In genomic region chr18:45687617-45688016, GRCh38 we compare ENCODE assay signal across 8 cellular contexts. TPM values are rescaled to one million over a fixed set of nuclear protein-coding genes. Genes with fewer than 3 reads are reported as not detected.
A peak's percentile ranks its signal among the peaks of the same experiment; 100 is the strongest.
DNase-seq lines count a peak whose midpoint lies in the region; ATAC-seq and TF ChIP-seq lines count a peak whose summit lies in the region.

No MANE protein-coding gene starts in this region.

- H3K36me3 ChIP-seq in BLaER1 treated with 17β-estradiol and CSF1 and Interleukin-3, amounts not matched to agents 10 nM and 100 nM: no peaks in the 10 kb centered on the region
- no peaks in the 10 kb centered on the region for H3K36me3 ChIP-seq in neural progenitor cell

- H3K27ac ChIP-seq in BLaER1 treated with 17β-estradiol and CSF1 and Interleukin-3, amounts not matched to agents 10 nM and 100 nM: peak overlapping the region in 8 of 11 experiments; percentile 67 to 85 (median 79); a peak in 16 of 22 replicates
- no peak overlapping the region for H3K27ac ChIP-seq in neural progenitor cell

- intact Hi-C loops in activated CD4-positive, alpha-beta memory T cell treated with anti-CD3 and anti-CD28 coated beads for 36 hours (cut with micrococcal nuclease): loop anchor here (2.0 kb wide), 1 partner anchor 275 kb away; no protein-coding TSS in a partner anchor
- intact Hi-C loops in cardiac septum (cut with DNase I): no loop called here

- H3K4me1 Mint-ChIP-seq in activated CD4-positive, alpha-beta memory T cell treated with anti-CD3 and anti-CD28 coated beads for 36 hours (ENCODE audit: low read depth): peaks cover 65% of the 10 kb centered on the region
- peaks cover 21% of the 10 kb centered on the region for H3K4me1 Mint-ChIP-seq in neural progenitor cell

- no peak overlapping the region for H2AFZ ChIP-seq in neural progenitor cell (replicated peaks)

- peaks cover 24 to 57% (median 40%) of the 10 kb centered on the region in 10 experiments for H3K4me1 ChIP-seq in BLaER1 treated with 17β-estradiol and CSF1 and Interleukin-3, amounts not matched to agents 10 nM and 100 nM
- H3K4me1 ChIP-seq in neural progenitor cell: no peaks in the 10 kb centered on the region

- H3K9me3 Mint-ChIP-seq in activated CD4-positive, alpha-beta memory T cell treated with anti-CD3 and anti-CD28 coated beads for 36 hours: no peaks in the 10 kb centered on the region
- H3K9me3 Mint-ChIP-seq in neural progenitor cell: no peaks in the 10 kb centered on the region

- H4K20me1 ChIP-seq in BLaER1 treated with 17β-estradiol and CSF1 and Interleukin-3, amounts not matched to agents 10 nM and 100 nM: no peaks in the 10 kb centered on the region
- no peaks in the 10 kb centered on the region for H4K20me1 ChIP-seq in neural progenitor cell (ENCODE audit: low read depth)

- no peaks in the 10 kb centered on the region for H3K36me3 Mint-ChIP-seq in activated CD4-positive, alpha-beta memory T cell treated with anti-CD3 and anti-CD28 coated beads for 36 hours
- H3K36me3 Mint-ChIP-seq in neural progenitor cell: no peaks in the 10 kb centered on the region

- peak; percentile 34 for DNase-seq in activated CD4-positive, alpha-beta memory T cell treated with anti-CD3 and anti-CD28 coated beads for 36 hours
- peak; percentile 49 for DNase-seq in stimulated activated naive CD8-positive, alpha-beta T cell treated with anti-CD3 and anti-CD28 coated beads, Interleukin-15, Interleukin-2, amounts not matched to agents 100 U/mL and 50 U/mL, for 24 hours
- DNase-seq in HEK293T (ENCODE audit: extremely low spot score) (no peak), neural progenitor cell (ENCODE audit: low spot score) (no peak), cardiac septum (ENCODE audit: low spot score) (no peak)

- peak; percentile 45 for ATAC-seq in GM18907 (IDR thresholded peaks at IDR 0.05; ENCODE audit: unreplicated experiment)
- peak; percentile 43 for ATAC-seq in HG03095 (IDR thresholded peaks at IDR 0.05; ENCODE audit: unreplicated experiment)
- peak; percentile 41 for ATAC-seq in stimulated activated naive CD8-positive, alpha-beta T cell treated with anti-CD3 and anti-CD28 coated beads, Interleukin-15, Interleukin-2, amounts not matched to agents 100 U/mL and 50 U/mL, for 24 hours

- peak overlapping the region; percentile 82 to 96 (median 93) for H3K4me2 ChIP-seq in BLaER1 treated with 17β-estradiol and CSF1 and Interleukin-3, amounts not matched to agents 10 nM and 100 nM
- H3K4me2 ChIP-seq in neural progenitor cell: no peak overlapping the region

- no peak for TF ChIP-seq CTCF in neural progenitor cell (IDR thresholded peaks at IDR 0.05)

- H3K27me3 ChIP-seq in BLaER1 treated with 17β-estradiol and CSF1 and Interleukin-3, amounts not matched to agents 10 nM and 100 nM: no peaks in the 10 kb centered on the region
- no peaks in the 10 kb centered on the region for H3K27me3 ChIP-seq in neural progenitor cell

- H3K9me3 ChIP-seq in BLaER1 treated with 17β-estradiol and CSF1 and Interleukin-3, amounts not matched to agents 10 nM and 100 nM (replicated peaks in 1 of 11): no peaks in the 10 kb centered on the region; a peak in 1 of 22 replicates
- no peaks in the 10 kb centered on the region for H3K9me3 ChIP-seq in neural progenitor cell (ENCODE audit: low read depth)

- H3F3A ChIP-seq in neural progenitor cell (ENCODE audit: low read depth): no peaks in the 10 kb centered on the region

- H3K79me2 ChIP-seq in neural progenitor cell (ENCODE audit: low read depth): no peaks in the 10 kb centered on the region

- CTCF ChIA-PET in activated CD4-positive, alpha-beta memory T cell treated with anti-CD3 and anti-CD28 coated beads for 36 hours (lab: Charles Lee): interaction anchor here (1.0 to 8.0 kb wide), 12 partner anchors 18 to 384 kb away, joined by 3 to 91 read pairs (median 6); partner anchors contain the start of genes PSTPIP2 and SLC14A1
- CTCF ChIA-PET in HEK293T (lab: Yijun Ruan, JAX): interaction anchor here (1.4 to 1.8 kb wide), 2 partner anchors 13 to 23 kb away, joined by 5 to 6 read pairs; no protein-coding TSS in a partner anchor

- POLR2A ChIA-PET in activated CD4-positive, alpha-beta memory T cell treated with anti-CD3 and anti-CD28 coated beads for 36 hours (lab: Charles Lee): interaction anchor here (0.6 to 1.4 kb wide), 3 partner anchors 18 to 292 kb away, joined by 3 to 5 read pairs (median 4); no protein-coding TSS in a partner anchor
- POLR2A ChIA-PET in HEK293T (lab: Yijun Ruan, JAX): no interaction called here

- H3K27me3 Mint-ChIP-seq in activated CD4-positive, alpha-beta memory T cell treated with anti-CD3 and anti-CD28 coated beads for 36 hours: peaks cover 9% of the 10 kb centered on the region
- peaks cover 4% of the 10 kb centered on the region for H3K27me3 Mint-ChIP-seq in neural progenitor cell (ENCODE audit: insufficient read depth, low read depth)

- H3K9ac ChIP-seq in BLaER1 treated with 17β-estradiol and CSF1 and Interleukin-3, amounts not matched to agents 10 nM and 100 nM: peak overlapping the region in 8 of 11 experiments; percentile 48 to 77 (median 70); a peak in 15 of 22 replicates
- no peak overlapping the region for H3K9ac ChIP-seq in neural progenitor cell

- H3K4me3 Mint-ChIP-seq in activated CD4-positive, alpha-beta memory T cell treated with anti-CD3 and anti-CD28 coated beads for 36 hours: peak overlapping the region; percentile 40
- H3K4me3 Mint-ChIP-seq in neural progenitor cell: no peak overlapping the region

- H3K27ac Mint-ChIP-seq in activated CD4-positive, alpha-beta memory T cell treated with anti-CD3 and anti-CD28 coated beads for 36 hours: peak overlapping the region; percentile 83
- H3K27ac Mint-ChIP-seq in neural progenitor cell: no peak overlapping the region

- peak overlapping the region in 8 of 10 experiments; percentile 11 to 57 (median 46); a peak in 14 of 20 replicates for H3K4me3 ChIP-seq in BLaER1 treated with 17β-estradiol and CSF1 and Interleukin-3, amounts not matched to agents 10 nM and 100 nM
- H3K4me3 ChIP-seq in neural progenitor cell: no peak overlapping the region

TF ChIP-seq in HEK293T, 16 proteins besides CTCF, POLR2A, EP300 and RAD21:
- no peak for TF ChIP-seq LEF1 (IDR thresholded peaks at IDR 0.05; ENCODE audit: borderline replicate concordance)
- no peak for TF ChIP-seq FOXA1 (IDR thresholded peaks at IDR 0.05)
- TF ChIP-seq ELF4 (IDR thresholded peaks at IDR 0.05): no peak
- no peak for TF ChIP-seq BHLHE40 (IDR thresholded peaks at IDR 0.05; ENCODE audit: borderline replicate concordance)
- no peak for TF ChIP-seq HDGF (IDR thresholded peaks at IDR 0.05; ENCODE audit: borderline replicate concordance)
- no peak for TF ChIP-seq SUZ12 (IDR thresholded peaks at IDR 0.05)
- TF ChIP-seq L3MBTL2 (conservative IDR thresholded peaks at IDR 0.05): no peak

RNA-seq across cellular contexts. Expression of gene SLC14A1, which starts 36.4 kb away (rescaled TPM):
- total RNA-seq in activated CD4-positive, alpha-beta memory T cell treated with anti-CD3 and anti-CD28 coated beads for 36 hours: 1 to 10 TPM in 1 of 2 experiments, under 1 TPM in 1; 0.80 to 1.1 TPM
- total RNA-seq in neural progenitor cell (ENCODE audit: low replicate concordance): not detected in 2 replicates
- total RNA-seq in cardiac septum: 12.4 TPM

Comparison
In these comparisons a context has a peak if more than half of its experiments do, and no peak if none do; other contexts are left out.
1. DNase-seq: peak in activated CD4-positive, alpha-beta memory T cell treated with anti-CD3 and anti-CD28 coated beads for 36 hours (single experiment) and stimulated activated naive CD8-positive, alpha-beta T cell treated with anti-CD3 and anti-CD28 coated beads, Interleukin-15, Interleukin-2, amounts not matched to agents 100 U/mL and 50 U/mL, for 24 hours (single experiment); none in HEK293T (single experiment), neural progenitor cell (single experiment) and cardiac septum (single experiment).
2. Peak in every context shown above with its lines, with median percentiles within 50 percentile points of each other: ATAC-seq.